ENCODE assay signal across 23 cellular contexts in genomic region chr10:11616021-11616420, GRCh38.
"Had no signal": no experiment of that assay in that cellular context is flagged by ENCODE, and none has a peak within 500 bp of the region (broad histone marks: within the 10 kb centered on the region; RNA-seq: fewer than 3 reads in every experiment).

No MANE protein-coding gene starts in this region.

- H3K36me3 ChIP-seq: gastroesophageal sphincter, heart right ventricle, left ventricle myocardium inferior, right atrium auricular region, suprapubic skin, transverse colon had no signal

- DNase-seq: activated CD4-positive, alpha-beta T cell treated with anti-CD3 and anti-CD28 coated beads for 1 hour; activated CD4-positive, alpha-beta T cell treated with anti-CD3 and anti-CD28 coated beads, Interleukin-2, amount 50 U/mL, for 4 hours; activated naive CD8-positive, alpha-beta T cell treated with anti-CD3 and anti-CD28 coated beads, Interleukin-2, amount 10 ng/mL, durations not matched to agents 7 days and 5 days; activated T-cell treated with anti-CD3 and anti-CD28 coated beads for 4 hours; anterior cingulate cortex; erythroblast; heart right ventricle; kidney glomerular epithelial cell; left ventricle myocardium inferior; mucosa of descending colon; naive B cell; stimulated activated naive CD8-positive, alpha-beta T cell treated with anti-CD3 and anti-CD28 coated beads, Interleukin-15, amount 100 ng/mL, for 72 hours; T-helper 17 cell; transverse colon had no signal

- H3K9me3 Mint-ChIP-seq: central memory CD8-positive, alpha-beta T cell; neural crest cell had no signal

- H3K27me3 Mint-ChIP-seq: naive B cell; progenitor cell of endocrine pancreas; stimulated activated naive CD8-positive, alpha-beta T cell treated with anti-CD3 and anti-CD28 coated beads, Interleukin-15, amount 100 ng/mL, for 72 hours; T-helper 17 cell had no signal

- H3K9me3 ChIP-seq: gastroesophageal sphincter, mucosa of descending colon, transverse colon had no signal

- ATAC-seq: gastroesophageal sphincter; heart right ventricle; mucosa of descending colon; stimulated activated naive CD8-positive, alpha-beta T cell treated with anti-CD3 and anti-CD28 coated beads, Interleukin-15, amount 100 ng/mL, for 72 hours; T-helper 17 cell had no signal

- H3K4me3 ChIP-seq: coronary artery, gastroesophageal sphincter, heart right ventricle, left ventricle myocardium inferior, mucosa of descending colon, right atrium auricular region, skin epidermis, suprapubic skin, transverse colon had no signal

- H3K27ac ChIP-seq: coronary artery, gastroesophageal sphincter, heart right ventricle, left ventricle myocardium inferior, right atrium auricular region, skin epidermis, suprapubic skin, transverse colon, VCaP had no signal

- H3K4me3 Mint-ChIP-seq: activated naive CD8-positive, alpha-beta T cell treated with anti-CD3 and anti-CD28 coated beads, Interleukin-2, amount 10 ng/mL, durations not matched to agents 7 days and 5 days; central memory CD8-positive, alpha-beta T cell; naive B cell; neural crest cell; stimulated activated naive CD8-positive, alpha-beta T cell treated with anti-CD3 and anti-CD28 coated beads, Interleukin-15, amount 100 ng/mL, for 72 hours; T-helper 17 cell had no signal

- H3K27ac Mint-ChIP-seq: activated naive CD8-positive, alpha-beta T cell treated with anti-CD3 and anti-CD28 coated beads, Interleukin-2, amount 10 ng/mL, durations not matched to agents 7 days and 5 days; naive B cell; progenitor cell of endocrine pancreas; stimulated activated naive CD8-positive, alpha-beta T cell treated with anti-CD3 and anti-CD28 coated beads, Interleukin-15, amount 100 ng/mL, for 72 hours; T-helper 17 cell had no signal

- H3K36me3 Mint-ChIP-seq: naive B cell had no signal

- H3K27me3 ChIP-seq: gastroesophageal sphincter, heart right ventricle, right atrium auricular region, suprapubic skin, transverse colon had no signal
